8 cellular contexts compared by ENCODE assay signal in the genomic region with DNA sequence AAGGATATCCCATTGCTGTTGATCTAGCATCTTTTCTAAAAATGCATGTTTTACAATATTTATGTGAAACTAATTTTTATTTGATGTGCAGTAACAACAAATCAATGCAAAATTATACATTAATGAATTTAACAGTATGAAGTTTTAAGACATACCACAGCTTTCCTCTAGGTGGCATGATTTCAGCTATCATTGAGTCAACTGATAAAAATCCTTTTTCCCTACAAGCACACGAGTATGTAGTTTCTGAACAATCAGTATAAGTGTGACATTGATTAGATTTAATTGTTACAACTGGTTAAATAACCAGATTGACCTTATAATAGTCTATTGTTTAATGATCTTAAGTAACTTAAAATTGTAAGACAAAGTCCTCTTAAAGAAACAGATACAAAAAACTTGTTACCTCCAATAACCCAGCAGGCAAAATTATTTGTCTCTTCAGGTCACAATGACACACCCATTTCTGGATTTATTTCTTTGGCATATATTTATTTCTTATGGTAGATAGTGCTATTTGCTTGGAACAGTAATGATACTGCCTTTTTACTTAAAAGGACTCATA. TPM values are rescaled to one million over a fixed set of nuclear protein-coding genes. Genes with fewer than 3 reads are reported as not detected.
DNase-seq lines count a peak whose midpoint lies in the region; ATAC-seq and TF ChIP-seq lines count a peak whose summit lies in the region.

No MANE protein-coding gene starts in this region.

- no peaks in the 10 kb centered on the region for H3K9me2 ChIP-seq in hepatocyte (replicated peaks; ENCODE audit: insufficient read depth)

- no peaks in the 10 kb centered on the region for H3K79me2 ChIP-seq in hepatocyte

- DNase-seq in AG20443 (ENCODE audit: low spot score), result peak; percentile 27
- peak; percentile 27 for DNase-seq in SK-N-DZ (ENCODE audit: low spot score)
- peak; percentile 51 for DNase-seq in hepatocyte (ENCODE audit: low spot score)
- DNase-seq in NCI-H187 treated with DMSO at 0.1 percent for 48 hours (lab: John Stamatoyannopoulos, UW), result no peak
- DNase-seq in cerebellum (ENCODE audit: low spot score), result no peak

- H2AFZ ChIP-seq in hepatocyte, result no peak overlapping the region

- no peak overlapping the region for H3K4me2 ChIP-seq in hepatocyte

- no peaks in the 10 kb centered on the region for H3K27me3 ChIP-seq in hepatocyte

- peak; percentile 79 for TF ChIP-seq CTCF in hepatocyte (IDR thresholded peaks at IDR 0.05; ENCODE audit: poor library complexity)

- H3K27ac ChIP-seq in hepatocyte, result no peak overlapping the region

- no peaks in the 10 kb centered on the region for H3K36me3 ChIP-seq in hepatocyte (replicated peaks; ENCODE audit: insufficient read depth, low read depth)

- H3K4me3 ChIP-seq in hepatocyte, result no peak overlapping the region

- H4K20me1 ChIP-seq in hepatocyte (ENCODE audit: insufficient read depth, poor library complexity, severe bottlenecking), result no peaks in the 10 kb centered on the region

- ATAC-seq in GM18867 (IDR thresholded peaks at IDR 0.05; ENCODE audit: unreplicated experiment), result peak; percentile 80
- peak; percentile 70 for ATAC-seq in HG03460 (IDR thresholded peaks at IDR 0.05; ENCODE audit: unreplicated experiment)
- no peak for ATAC-seq in HG02623 (IDR thresholded peaks at IDR 0.05; ENCODE audit: unreplicated experiment)

- WGBS in hepatocyte (ENCODE audit: low lambda C conversion rate, missing lambda C conversion rate), result 3% methylated on average over 1 of the region's 1 CpG

- H3K4me1 ChIP-seq in hepatocyte (ENCODE audit: insufficient read depth), result peaks cover 8% of the 10 kb centered on the region

- no peaks in the 10 kb centered on the region for H3K9me3 ChIP-seq in hepatocyte (ENCODE audit: low read depth)

RNA-seq across cellular contexts. Expression of gene TGFB2, which starts 5.8 kb away (rescaled TPM):
- polyA plus RNA-seq in SK-N-DZ (2014; cell fraction: cytosol; rRNA removed), result 0.13 and 0.71 TPM in 2 replicates
- polyA plus RNA-seq in SK-N-DZ (2014; cell fraction: nucleus; rRNA removed), result 0.57 and 0.65 TPM in 2 replicates
- total RNA-seq in hepatocyte, result 15.0 and 17.1 TPM in 2 replicates
- polyA plus RNA-seq in hepatocyte, result 6.7 and 13.6 TPM in 2 replicates
- 28.1 TPM for total RNA-seq in cerebellum

RNA-seq across cellular contexts. Expression of gene RRP15, which starts 54.3 kb away (rescaled TPM):
- polyA plus RNA-seq in SK-N-DZ (2014; cell fraction: cytosol; rRNA removed), result 9.7 and 21.6 TPM in 2 replicates
- polyA plus RNA-seq in SK-N-DZ (2014; cell fraction: nucleus; rRNA removed), result 3.1 and 5.0 TPM in 2 replicates
- 6.7 and 7.7 TPM in 2 replicates for total RNA-seq in hepatocyte
- 9.0 and 12.6 TPM in 2 replicates for polyA plus RNA-seq in hepatocyte
- 12.8 TPM for total RNA-seq in cerebellum

Comparison
In these comparisons a context has a peak if more than half of its experiments do, and no peak if none do; other contexts are left out.
1. DNase-seq: peak in AG20443 (single experiment), SK-N-DZ (single experiment) and hepatocyte (single experiment); none in NCI-H187 treated with DMSO at 0.1 percent for 48 hours (single experiment) and cerebellum (single experiment).